In the genomic region with DNA sequence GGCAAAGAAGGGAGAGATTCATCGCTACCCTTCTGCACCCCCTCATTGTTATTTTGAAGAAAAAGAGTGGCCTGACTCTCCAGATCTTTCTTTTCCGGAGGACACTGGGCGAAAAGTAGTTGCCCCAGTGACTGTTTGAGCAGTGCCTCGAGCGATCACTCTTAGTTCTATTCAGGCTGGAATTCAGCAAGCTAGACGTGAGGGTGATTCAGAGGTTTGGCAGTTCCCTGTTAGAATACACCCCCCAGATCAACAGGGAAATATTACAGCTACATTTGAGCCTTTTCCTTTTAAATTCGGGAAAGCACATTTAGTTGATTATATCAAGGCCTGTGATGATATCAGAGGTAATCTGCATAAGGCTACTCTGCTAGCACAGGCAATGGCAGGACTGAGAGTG, we compare ENCODE assay signal across 8 cellular contexts. TPM values are rescaled to one million over a fixed set of nuclear protein-coding genes. Genes with fewer than 3 reads are reported as not detected.
DNase-seq lines count a peak whose midpoint lies in the region; ATAC-seq, FAIRE-seq and TF ChIP-seq lines count a peak whose summit lies in the region.
"Not testable (repeated sequence)": the region's sequence is repeated elsewhere in the genome, so short reads cannot be mapped to it uniquely, and the experiment has no call there.

No MANE protein-coding gene starts in this region.

- not testable (repeated sequence) for H4K91ac ChIP-seq in IMR-90 (ENCODE audit: insufficient read depth, low read depth, low read length)

- H3K56ac ChIP-seq in IMR-90 (ENCODE audit: extremely low read depth, insufficient read depth, low read length) = not testable (repeated sequence)

- BruUV-seq in IMR-90 (replicated peaks; lab: Mats Ljungman, UMichigan) = not testable (repeated sequence)

- H2AK5ac ChIP-seq in IMR-90 (ENCODE audit: low read depth, low read length) = not testable (repeated sequence)

- not testable (repeated sequence) for H3K9me3 ChIP-seq in A549; IMR-90 (ENCODE audit: control insufficient read depth, insufficient read depth, low read length); RWPE2 (ENCODE audit: severe bottlenecking); ascending aorta

- 0 out of 3 replicates have a peak overlapping the region, but pooled peaks have one; percentile 7 for H3K4me2 ChIP-seq in A549
- not testable (repeated sequence) for H3K4me2 ChIP-seq in IMR-90 (ENCODE audit: low read depth, low read length)

- DNase-seq in A549 (ENCODE audit: low read depth in 1 of 2, low spot score in 1 of 2); RWPE2 (ENCODE audit: low spot score): not testable (repeated sequence)
- DNase-seq in ELR (ENCODE audit: low read depth) (peak; percentile 63), IMR-90 (peak; percentile 16), ascending aorta (ENCODE audit: low spot score in 2 of 2) (peak in 1 of 2 donors; percentile 65), dermis blood vessel endothelial cell (peak; percentile 72), foreskin keratinocyte (peak; percentile 6 to 50), renal cortical epithelial cell (ENCODE audit: low read depth) (peak; percentile 25)

- not testable (repeated sequence) for H3K23ac ChIP-seq in IMR-90 (ENCODE audit: low read depth, low read length)

- not testable (repeated sequence) for TF ChIP-seq RAD21 in A549 (conservative IDR thresholded peaks at IDR 0.05 in 1 of 2, IDR thresholded peaks at IDR 0.05 in 1 of 2); IMR-90 (IDR thresholded peaks at IDR 0.05; ENCODE audit: low read length)

- not testable (repeated sequence) for H3K79me1 ChIP-seq in IMR-90 (ENCODE audit: low read depth in 1 of 2, low read length in 2 of 2)

- in situ Hi-C loops in IMR-90 (cut with MboI; ENCODE audit: low sequenced_read_pairs) = loop anchor here (25.0 kb wide), 1 partner anchor 1052 kb away; no protein-coding TSS in a partner anchor

- not testable (repeated sequence) for H3K14ac ChIP-seq in IMR-90 (replicated peaks; ENCODE audit: low read depth, low read length)

- H3K27ac ChIP-seq in A549; IMR-90 (ENCODE audit: insufficient read depth, low read length); foreskin keratinocyte: not testable (repeated sequence)
- H3K27ac ChIP-seq in RWPE2 (ENCODE audit: poor library complexity, severe bottlenecking) (peak overlapping the region; percentile 45), ascending aorta (peak overlapping the region; percentile 50 to 62)

- H2AFZ ChIP-seq in IMR-90 (replicated peaks; ENCODE audit: low read length, poor library complexity) = not testable (repeated sequence)

- not testable (repeated sequence) for TF ChIP-seq EP300 in A549 (IDR thresholded peaks at IDR 0.05)

- H3K9me1 ChIP-seq in IMR-90 (ENCODE audit: insufficient read depth, low read length) = not testable (repeated sequence)

- H4K8ac ChIP-seq in IMR-90 (ENCODE audit: low read depth in 2 of 2, low read length in 2 of 2) = not testable (repeated sequence)

- H3K27me3 ChIP-seq in IMR-90 (ENCODE audit: control insufficient read depth, insufficient read depth, low read length); RWPE2 (ENCODE audit: insufficient read depth, poor library complexity, severe bottlenecking); ascending aorta; foreskin keratinocyte: not testable (repeated sequence)

- not testable (repeated sequence) for TF ChIP-seq CTCF in A549 (IDR thresholded peaks at IDR 0.05); IMR-90 (conservative IDR thresholded peaks at IDR 0.05; ENCODE audit: low read depth, low read length); RWPE2 (IDR thresholded peaks at IDR 0.05; ENCODE audit: poor library complexity, severe bottlenecking); ascending aorta (IDR thresholded peaks at IDR 0.05); foreskin keratinocyte (conservative IDR thresholded peaks at IDR 0.05)

- ATAC-seq in A549 = 0 out of 6 replicates have a peak, but pooled peaks of 1 of the 2 experiments have one; percentile 39
- not testable (repeated sequence) for ATAC-seq in IMR-90 (ENCODE audit: low read depth); foreskin keratinocyte
- peak; percentile 92 for ATAC-seq in RWPE2 (ENCODE audit: low read depth)

- H2BK5ac ChIP-seq in IMR-90 (ENCODE audit: low read depth, low read length, poor library complexity, severe bottlenecking) = not testable (repeated sequence)

- intact Hi-C loops in IMR-90 (cut with micrococcal nuclease); ascending aorta (cut with DNase I): not testable (repeated sequence)

- H3K18ac ChIP-seq in IMR-90 (ENCODE audit: low read depth, low read length) = not testable (repeated sequence)

- 19% methylated on average over 7 of the region's 7 CpGs for WGBS in A549 (ENCODE audit: missing lambda C conversion rate)
- WGBS in IMR-90 (ENCODE audit: extremely low coverage in 2 of 2, insufficient read length in 1 of 2), 2 experiments = no CpG with 5 or more reads among the region's 7 CpGs

- H3K4me1 ChIP-seq in A549; IMR-90 (ENCODE audit: control insufficient read depth, insufficient read depth, low read length); RWPE2 (ENCODE audit: insufficient read depth, poor library complexity, severe bottlenecking); ascending aorta; foreskin keratinocyte: not testable (repeated sequence)

- H3K4me3 ChIP-seq in A549; IMR-90 (ENCODE audit: insufficient read depth, low read depth, low read length); RWPE2 (ENCODE audit: severe bottlenecking); ascending aorta: not testable (repeated sequence)

- H2BK120ac ChIP-seq in IMR-90 (ENCODE audit: low read depth, low read length) = not testable (repeated sequence)

- H3K4ac ChIP-seq in IMR-90 (ENCODE audit: low read depth, low read length) = not testable (repeated sequence)

- not testable (repeated sequence) for H4K5ac ChIP-seq in IMR-90 (ENCODE audit: low read depth, low read length)

- not testable (repeated sequence) for H2BK20ac ChIP-seq in IMR-90 (ENCODE audit: low read depth, low read length)

- not testable (repeated sequence) for H4K20me1 ChIP-seq in IMR-90 (ENCODE audit: insufficient read depth, low read length)

- dilution Hi-C loops in IMR-90 (cut with HindIII; ENCODE audit: low sequenced_read_pairs, unreplicated experiment) = not testable (repeated sequence)

- not testable (repeated sequence) for H2AK9ac ChIP-seq in IMR-90 (replicated peaks; ENCODE audit: low read depth, low read length, poor library complexity)

- POLR2A ChIA-PET in A549 (lab: Yijun Ruan, JAX); IMR-90 (lab: Charles Lee; ENCODE audit: unreplicated experiment): not testable (repeated sequence)

- CTCF ChIA-PET in A549 (lab: Yijun Ruan, JAX) = not testable (repeated sequence)
- CTCF ChIA-PET in IMR-90 (lab: Yijun Ruan, JAX) = interaction anchor here (1.3 kb wide), 1 partner anchor 15 kb away, joined by 3 read pairs; no protein-coding TSS in a partner anchor

- not testable (repeated sequence) for H3K9ac ChIP-seq in IMR-90 (ENCODE audit: low read depth, low read length)

- not testable (repeated sequence) for TF ChIP-seq POLR2A in A549 (IDR thresholded peaks at IDR 0.05; ENCODE audit: low read length); IMR-90 (IDR thresholded peaks at IDR 0.05; ENCODE audit: low read depth, low read length)

- not testable (repeated sequence) for FAIRE-seq in A549 (lab: Jason Lieb, UNC)

- H2BK15ac ChIP-seq in IMR-90 (ENCODE audit: low read depth, low read length) = not testable (repeated sequence)

- not testable (repeated sequence) for H3K36me3 ChIP-seq in IMR-90 (ENCODE audit: control insufficient read depth, insufficient read depth, low read length); RWPE2 (ENCODE audit: low read depth); ascending aorta

RNA-seq across cellular contexts. Expression of gene MRPS30, which starts 19.4 kb away (rescaled TPM):
- polyA plus RNA-seq in A549 (2011; rRNA removed) = 54.9 and 57.2 TPM in 2 replicates
- 38.5 and 43.7 TPM in 2 replicates for polyA plus RNA-seq in A549 (2012; cell fraction: cytosol; rRNA removed)
- polyA plus RNA-seq in A549 (2012; cell fraction: nucleus; rRNA removed) = 51.0 and 57.6 TPM in 2 replicates
- polyA plus RNA-seq in A549 (2017; fragmentation: RNase III; extraction: RNeasy Plus Mini Kit Qiagen cat#74134 plus additional on column Dnase treatment) = 31.5 to 34.5 TPM (median 31.7 TPM) in 3 replicates
- polyA minus RNA-seq in A549 (2011; rRNA and poly(A)+ RNA removed) = 36.8 and 38.2 TPM in 2 replicates
- 51.4 and 57.2 TPM in 2 replicates for total RNA-seq in IMR-90 (2012; rRNA removed)
- polyA plus RNA-seq in IMR-90 (2012; rRNA removed) = 18.3 and 19.6 TPM in 2 replicates
- 22.5 and 29.1 TPM in 2 replicates for polyA plus RNA-seq in IMR-90 (2012; cell fraction: cytosol; rRNA removed)
- polyA plus RNA-seq in IMR-90 (2012; cell fraction: nucleus; rRNA removed; ENCODE audit: low replicate concordance) = 11.6 and 17.7 TPM in 2 replicates
- 39.9 TPM for total RNA-seq in ascending aorta
- 59.9 and 64.4 TPM in 2 replicates for total RNA-seq in dermis blood vessel endothelial cell
- total RNA-seq in foreskin keratinocyte = 46.0 and 48.6 TPM in 2 replicates
- polyA plus RNA-seq in foreskin keratinocyte = 28.4 and 34.3 TPM in 2 replicates
- total RNA-seq in renal cortical epithelial cell = 80.4 and 89.7 TPM in 2 replicates
